ENCODE assay signal across 37 cellular contexts in genomic region chr3:160128086-160128485, GRCh38.
DNase-seq lines count a peak whose midpoint lies in the region; ATAC-seq, FAIRE-seq and TF ChIP-seq lines count a peak whose summit lies in the region.
"Had no signal": no experiment of that assay in that cellular context is flagged by ENCODE, and none has a peak within 500 bp of the region (broad histone marks: within the 10 kb centered on the region; RNA-seq: fewer than 3 reads in every experiment).

No MANE protein-coding gene starts in this region.

- no peak overlapping the region for H3K4me3 Mint-ChIP-seq in neural progenitor cell
- H3K4me3 Mint-ChIP-seq: activated CD8-positive, alpha-beta memory T cell treated with anti-CD3 and anti-CD28 coated beads, Interleukin-2, amount 10 ng/mL, durations not matched to agents 7 days and 5 days; activated T-cell treated with anti-CD3 and anti-CD28 coated beads, Interleukin-2, amount 50 U/mL, for 4 hours; CD4-positive, alpha-beta T cell; central memory CD8-positive, alpha-beta T cell; dendritic cell treated with granulocyte-macrophage colony-stimulating factor and Interleukin-4, amounts not matched to agents 40 ng/mL and 50 ng/mL, for 4 days; endodermal cell; H9; nephron progenitor cell; stimulated activated naive B cell treated with anti-CD40 and anti-IgM and Interleukin-4, amounts not matched to agents 10 μg/mL and 1 μg/mL and 100 μg/mL, for 72 hours; T-helper 17 cell; type B pancreatic cell had no signal

- no peak for TF ChIP-seq RAD21 in IMR-90 (IDR thresholded peaks at IDR 0.05; ENCODE audit: low read length)

- no peak overlapping the region; the same call in 1 of the 2 replicates for H4K91ac ChIP-seq in IMR-90 (ENCODE audit: insufficient read depth, low read depth, low read length)

- peaks cover 0 to 6% (median 0%) of the 10 kb centered on the region in 11 experiments; a peak in 1 of 22 replicates for H3K27me3 ChIP-seq in BLaER1 treated with 17β-estradiol and CSF1 and Interleukin-3, amounts not matched to agents 10 nM and 100 nM
- H3K27me3 ChIP-seq in IMR-90 (ENCODE audit: control insufficient read depth, insufficient read depth, low read length) (no peaks in the 10 kb centered on the region), endothelial cell of umbilical vein (ENCODE audit: control insufficient read depth in 2 of 2, insufficient read depth in 2 of 2, low read length in 2 of 2) (no peaks in the 10 kb centered on the region), neural progenitor cell (no peaks in the 10 kb centered on the region)
- H3K27me3 ChIP-seq: esophagus muscularis mucosa, ovary had no signal

- H2AFZ ChIP-seq in IMR-90 (replicated peaks; ENCODE audit: low read length, poor library complexity) (no peak overlapping the region), endothelial cell of umbilical vein (ENCODE audit: low read depth, low read length) (peak overlapping the region; percentile 23), neural progenitor cell (replicated peaks) (no peak overlapping the region)

- H3F3A ChIP-seq in neural progenitor cell (ENCODE audit: low read depth) = no peaks in the 10 kb centered on the region

- H3K27me3 Mint-ChIP-seq in neural progenitor cell (ENCODE audit: insufficient read depth, low read depth) = no peaks in the 10 kb centered on the region
- H3K27me3 Mint-ChIP-seq: central memory CD8-positive, alpha-beta T cell had no signal

- no peak for TF ChIP-seq CTCF in IMR-90 (conservative IDR thresholded peaks at IDR 0.05; ENCODE audit: low read depth, low read length)
- no peak for TF ChIP-seq CTCF in endothelial cell of umbilical vein (IDR thresholded peaks at IDR 0.05; ENCODE audit: extremely low read depth in 1 of 2, insufficient read depth in 1 of 2, low read depth in 1 of 2, low read length in 2 of 2)
- no peak for TF ChIP-seq CTCF in neural progenitor cell (IDR thresholded peaks at IDR 0.05)

- H3K4me1 ChIP-seq in BLaER1 treated with 17β-estradiol and CSF1 and Interleukin-3, amounts not matched to agents 10 nM and 100 nM = peaks cover 7 to 80% (median 28%) of the 10 kb centered on the region in 10 experiments; a peak in 19 of 20 replicates
- H3K4me1 ChIP-seq in IMR-90 (ENCODE audit: control insufficient read depth, insufficient read depth, low read length) (peaks cover 4% of the 10 kb centered on the region), endothelial cell of umbilical vein (ENCODE audit: control insufficient read depth, extremely low read depth, insufficient read depth, low read length) (peaks cover 28% of the 10 kb centered on the region), neural progenitor cell (no peaks in the 10 kb centered on the region)

- H3K9me3 ChIP-seq in BLaER1 treated with 17β-estradiol and CSF1 and Interleukin-3, amounts not matched to agents 10 nM and 100 nM (replicated peaks in 1 of 11) = no peaks in the 10 kb centered on the region
- H3K9me3 ChIP-seq in IMR-90 (ENCODE audit: control insufficient read depth, insufficient read depth, low read length) = no peaks in the 10 kb centered on the region
- no peaks in the 10 kb centered on the region for H3K9me3 ChIP-seq in endothelial cell of umbilical vein (replicated peaks; ENCODE audit: control insufficient read depth, insufficient read depth, low read length)
- no peaks in the 10 kb centered on the region for H3K9me3 ChIP-seq in neural progenitor cell (ENCODE audit: low read depth)
- H3K9me3 ChIP-seq: esophagus muscularis mucosa, ovary had no signal

- H3K36me3 Mint-ChIP-seq in neural progenitor cell = no peaks in the 10 kb centered on the region
- H3K36me3 Mint-ChIP-seq: activated CD8-positive, alpha-beta memory T cell treated with anti-CD3 and anti-CD28 coated beads, Interleukin-2, amount 10 ng/mL, durations not matched to agents 7 days and 5 days; stimulated activated naive B cell treated with anti-CD40 and anti-IgM and Interleukin-4, amounts not matched to agents 10 μg/mL and 1 μg/mL and 100 μg/mL, for 72 hours; type B pancreatic cell had no signal

- TF ChIP-seq POLR2A in IMR-90 (IDR thresholded peaks at IDR 0.05; ENCODE audit: low read depth, low read length) (no peak), endothelial cell of umbilical vein (IDR thresholded peaks at IDR 0.05; ENCODE audit: low read depth, low read length) (no peak)

- H2BK120ac ChIP-seq in IMR-90 (ENCODE audit: low read depth, low read length) = peak overlapping the region; percentile 69

- H3K27ac Mint-ChIP-seq in neural progenitor cell = no peak overlapping the region
- H3K27ac Mint-ChIP-seq: activated CD8-positive, alpha-beta memory T cell treated with anti-CD3 and anti-CD28 coated beads, Interleukin-2, amount 10 ng/mL, durations not matched to agents 7 days and 5 days; CD4-positive, alpha-beta T cell; dendritic cell treated with granulocyte-macrophage colony-stimulating factor and Interleukin-4, amounts not matched to agents 40 ng/mL and 50 ng/mL, for 4 days; endodermal cell; H9; nephron progenitor cell; stimulated activated naive B cell treated with anti-CD40 and anti-IgM and Interleukin-4, amounts not matched to agents 10 μg/mL and 1 μg/mL and 100 μg/mL, for 72 hours; T-helper 17 cell; type B pancreatic cell had no signal

- no peak overlapping the region for H4K8ac ChIP-seq in IMR-90 (ENCODE audit: low read depth in 2 of 2, low read length in 2 of 2)

- DNase-seq in IMR-90 (no peak), endothelial cell of umbilical vein (ENCODE audit: low read depth, low spot score) (no peak), neural progenitor cell (ENCODE audit: low spot score) (no peak), HEK293T (ENCODE audit: extremely low spot score) (no peak)
- DNase-seq: activated CD4-positive, alpha-beta T cell treated with anti-CD3 and anti-CD28 coated beads, Interleukin-2, amount 50 U/mL, for 4 hours; activated CD8-positive, alpha-beta memory T cell treated with anti-CD3 and anti-CD28 coated beads, Interleukin-2, amount 10 ng/mL, durations not matched to agents 7 days and 5 days; activated gamma-delta T cell treated with Interleukin-2 at 50 U/mL for 16 hours; activated T-cell treated with anti-CD3 and anti-CD28 coated beads, Interleukin-2, amount 50 U/mL, for 4 hours; CD4-positive, alpha-beta T cell; EL; endodermal cell; foreskin fibroblast; H9; Kasumi-1; mammary epithelial cell; NCI-H1092; NCI-H187; NCI-H2171; NCI-H510A; nephron progenitor cell; ovary; PC-3; SHP77; stimulated activated naive B cell treated with anti-CD40 and anti-IgM and Interleukin-4, amounts not matched to agents 10 μg/mL and 1 μg/mL and 100 μg/mL, for 72 hours; substantia nigra; T-helper 17 cell had no signal

- H3K4me3 ChIP-seq in BLaER1 treated with 17β-estradiol and CSF1 and Interleukin-3, amounts not matched to agents 10 nM and 100 nM = no peak overlapping the region
- H3K4me3 ChIP-seq in IMR-90 (ENCODE audit: insufficient read depth, low read depth, low read length) (no peak overlapping the region), endothelial cell of umbilical vein (replicated peaks in 1 of 3; ENCODE audit: insufficient read depth in 1 of 3, low read depth in 1 of 3, low read length in 3 of 3) (no peak overlapping the region), neural progenitor cell (no peak overlapping the region)
- H3K4me3 ChIP-seq: esophagus muscularis mucosa, ovary, skin epidermis had no signal

- H3K56ac ChIP-seq in IMR-90 (ENCODE audit: extremely low read depth, insufficient read depth, low read length) = no peak overlapping the region

- POLR2A ChIA-PET in IMR-90 (lab: Charles Lee; ENCODE audit: unreplicated experiment) = no interaction called here
- POLR2A ChIA-PET in endothelial cell of umbilical vein (lab: Charles Lee) = no interaction called here
- POLR2A ChIA-PET in HEK293T (lab: Yijun Ruan, JAX) = no interaction called here

- in situ Hi-C loops in IMR-90 (cut with MboI; ENCODE audit: low sequenced_read_pairs) = no loop called here

- H3K79me2 ChIP-seq in endothelial cell of umbilical vein (ENCODE audit: control insufficient read depth, insufficient read depth, low read length) (no peaks in the 10 kb centered on the region), neural progenitor cell (ENCODE audit: low read depth) (no peaks in the 10 kb centered on the region)

- intact Hi-C loops in IMR-90 (cut with micrococcal nuclease) (no loop called here), endothelial cell of umbilical vein (cut with micrococcal nuclease) (no loop called here)

- peak overlapping the region in 6 of 11 experiments; percentile 14 to 77 (median 42); a peak in 5 of 22 replicates for H3K27ac ChIP-seq in BLaER1 treated with 17β-estradiol and CSF1 and Interleukin-3, amounts not matched to agents 10 nM and 100 nM
- H3K27ac ChIP-seq in IMR-90 (ENCODE audit: insufficient read depth, low read length) (no peak overlapping the region), endothelial cell of umbilical vein (ENCODE audit: insufficient read depth, low read depth, low read length) (no peak overlapping the region), neural progenitor cell (no peak overlapping the region)
- H3K27ac ChIP-seq: esophagus muscularis mucosa, ovary, skin epidermis had no signal

- no peak overlapping the region for H3K9ac ChIP-seq in BLaER1 treated with 17β-estradiol and CSF1 and Interleukin-3, amounts not matched to agents 10 nM and 100 nM
- H3K9ac ChIP-seq in IMR-90 (ENCODE audit: low read depth, low read length) (no peak overlapping the region), endothelial cell of umbilical vein (replicated peaks; ENCODE audit: extremely low read depth, insufficient read depth, low read length) (no peak overlapping the region), neural progenitor cell (no peak overlapping the region)

- CTCF ChIA-PET in IMR-90 (lab: Yijun Ruan, JAX) (no interaction called here), endothelial cell of umbilical vein (lab: Charles Lee) (interaction anchor here (1.0 to 1.7 kb wide), 3 partner anchors 10 to 94 kb away, joined by 3 to 4 read pairs (median 4); no protein-coding TSS in a partner anchor), HEK293T (lab: Yijun Ruan, JAX) (interaction anchor here (0.6 kb wide), 1 partner anchor 122 kb away, joined by 7 read pairs; no protein-coding TSS in a partner anchor)

- H2AK5ac ChIP-seq in IMR-90 (ENCODE audit: low read depth, low read length) = peak overlapping the region; percentile 89

- BruUV-seq in IMR-90 (replicated peaks; lab: Mats Ljungman, UMichigan) (no TSS peak), endothelial cell of umbilical vein (replicated peaks; lab: Mats Ljungman, UMichigan) (no TSS peak)

- no peak overlapping the region for H2AK9ac ChIP-seq in IMR-90 (replicated peaks; ENCODE audit: low read depth, low read length, poor library complexity)

- H4K20me1 ChIP-seq in BLaER1 treated with 17β-estradiol and CSF1 and Interleukin-3, amounts not matched to agents 10 nM and 100 nM = no peaks in the 10 kb centered on the region
- H4K20me1 ChIP-seq in IMR-90 (ENCODE audit: insufficient read depth, low read length) (no peaks in the 10 kb centered on the region), endothelial cell of umbilical vein (replicated peaks; ENCODE audit: control insufficient read depth, extremely low read depth, insufficient read depth, low read length) (no peaks in the 10 kb centered on the region), neural progenitor cell (ENCODE audit: low read depth) (no peaks in the 10 kb centered on the region)

- peak; percentile 33 for ATAC-seq in GM18511 (IDR thresholded peaks at IDR 0.05; ENCODE audit: unreplicated experiment)
- ATAC-seq in IMR-90 (ENCODE audit: low read depth) = no peak
- ATAC-seq in GM19455 (IDR thresholded peaks at IDR 0.05; ENCODE audit: unreplicated experiment) = no peak
- ATAC-seq in HG02588 (IDR thresholded peaks at IDR 0.05; ENCODE audit: unreplicated experiment) = no peak
- ATAC-seq: activated CD4-positive, CD25-positive, alpha-beta regulatory T cell treated with anti-CD3 and anti-CD28 coated beads, Interleukin-2, amount 50 U/mL, for 24 hours; activated CD8-positive, alpha-beta memory T cell treated with anti-CD3 and anti-CD28 coated beads, Interleukin-2, amount 10 ng/mL, durations not matched to agents 7 days and 5 days; activated T-cell treated with anti-CD3 and anti-CD28 coated beads, Interleukin-2, amount 50 U/mL, for 4 hours; PC-3; stimulated activated naive B cell treated with anti-CD40 and anti-IgM and Interleukin-4, amounts not matched to agents 10 μg/mL and 1 μg/mL and 100 μg/mL, for 72 hours; T-helper 17 cell had no signal

- no peak overlapping the region; the same call in 1 of the 2 replicates for H3K23ac ChIP-seq in IMR-90 (ENCODE audit: low read depth, low read length)

- no peaks in the 10 kb centered on the region for H3K36me3 ChIP-seq in BLaER1 treated with 17β-estradiol and CSF1 and Interleukin-3, amounts not matched to agents 10 nM and 100 nM
- H3K36me3 ChIP-seq in IMR-90 (ENCODE audit: control insufficient read depth, insufficient read depth, low read length) = no peaks in the 10 kb centered on the region
- no peaks in the 10 kb centered on the region for H3K36me3 ChIP-seq in endothelial cell of umbilical vein (ENCODE audit: control insufficient read depth in 2 of 2, extremely low read depth in 1 of 2, insufficient read depth in 2 of 2, low read length in 2 of 2)
- H3K36me3 ChIP-seq in neural progenitor cell = no peaks in the 10 kb centered on the region
- H3K36me3 ChIP-seq: esophagus muscularis mucosa, ovary had no signal

- no peak overlapping the region for H3K18ac ChIP-seq in IMR-90 (ENCODE audit: low read depth, low read length)

- H3K4ac ChIP-seq in IMR-90 (ENCODE audit: low read depth, low read length) = no peak overlapping the region

- no peaks in the 10 kb centered on the region for H3K79me1 ChIP-seq in IMR-90 (ENCODE audit: low read depth in 1 of 2, low read length in 2 of 2)

- H3K14ac ChIP-seq in IMR-90 (replicated peaks; ENCODE audit: low read depth, low read length) = no peak overlapping the region

- FAIRE-seq in endothelial cell of umbilical vein (lab: Jason Lieb, UNC) = no peak
- FAIRE-seq: A204.1 had no signal

- no peaks in the 10 kb centered on the region for H3K9me3 Mint-ChIP-seq in neural progenitor cell
- H3K9me3 Mint-ChIP-seq: activated T-cell treated with anti-CD3 and anti-CD28 coated beads, Interleukin-2, amount 50 U/mL, for 4 hours; CD4-positive, alpha-beta T cell; central memory CD8-positive, alpha-beta T cell; dendritic cell treated with granulocyte-macrophage colony-stimulating factor and Interleukin-4, amounts not matched to agents 40 ng/mL and 50 ng/mL, for 4 days; endodermal cell; H9; nephron progenitor cell; stimulated activated naive B cell treated with anti-CD40 and anti-IgM and Interleukin-4, amounts not matched to agents 10 μg/mL and 1 μg/mL and 100 μg/mL, for 72 hours; type B pancreatic cell had no signal

- dilution Hi-C loops in IMR-90 (cut with HindIII; ENCODE audit: low sequenced_read_pairs, unreplicated experiment) (no loop called here), endothelial cell of umbilical vein (cut with MboI; ENCODE audit: extremely low pct_ligation_motif_present, low sequenced_read_pairs) (no loop called here)

- H3K9me1 ChIP-seq in IMR-90 (ENCODE audit: insufficient read depth, low read length) (peaks cover 7% of the 10 kb centered on the region; the same call in 1 of the 2 replicates), endothelial cell of umbilical vein (replicated peaks; ENCODE audit: control insufficient read depth, extremely low read depth, insufficient read depth, low read length) (no peaks in the 10 kb centered on the region)

- H3K4me2 ChIP-seq in BLaER1 treated with 17β-estradiol and CSF1 and Interleukin-3, amounts not matched to agents 10 nM and 100 nM = peak overlapping the region in 6 of 11 experiments; percentile 1 to 73 (median 58); a peak in 7 of 22 replicates
- no peak overlapping the region for H3K4me2 ChIP-seq in IMR-90 (ENCODE audit: low read depth, low read length)
- no peak overlapping the region for H3K4me2 ChIP-seq in endothelial cell of umbilical vein (ENCODE audit: insufficient read depth, low read length)
- H3K4me2 ChIP-seq in neural progenitor cell = no peak overlapping the region

- H4K5ac ChIP-seq in IMR-90 (ENCODE audit: low read depth, low read length) = no peak overlapping the region

- peak overlapping the region; percentile 55; the same call in 1 of the 2 replicates for H2BK20ac ChIP-seq in IMR-90 (ENCODE audit: low read depth, low read length)

- no peak overlapping the region for H2BK15ac ChIP-seq in IMR-90 (ENCODE audit: low read depth, low read length)

- H3K4me1 Mint-ChIP-seq in neural progenitor cell = peaks cover 3% of the 10 kb centered on the region
- H3K4me1 Mint-ChIP-seq: endodermal cell had no signal

- no peak overlapping the region for H2BK5ac ChIP-seq in IMR-90 (ENCODE audit: low read depth, low read length, poor library complexity, severe bottlenecking)

Comparison
In these comparisons a context has a peak if more than half of its experiments do, and no peak if none do; other contexts are left out.
1. H3K27ac ChIP-seq: peak in BLaER1 treated with 17β-estradiol and CSF1 and Interleukin-3, amounts not matched to agents 10 nM and 100 nM (6 of 11); none in IMR-90 (single experiment), endothelial cell of umbilical vein (single experiment) and neural progenitor cell (single experiment).
2. H3K4me2 ChIP-seq: peak in BLaER1 treated with 17β-estradiol and CSF1 and Interleukin-3, amounts not matched to agents 10 nM and 100 nM (6 of 11); none in IMR-90 (single experiment), endothelial cell of umbilical vein (single experiment) and neural progenitor cell (single experiment).